In genomic region chr7:98653601-98654310, GRCh38 we compare ENCODE assay signal across 22 cellular contexts. TPM values are rescaled to one million over a fixed set of nuclear protein-coding genes. Genes with fewer than 3 reads are reported as not detected.
"Had no signal": no experiment of that assay in that cellular context is flagged by ENCODE, and none has a peak within 500 bp of the region (broad histone marks: within the 10 kb centered on the region; RNA-seq: fewer than 3 reads in every experiment).

No MANE protein-coding gene starts in this region.

- H3K27ac ChIP-seq: HL-60, SJSA1, SK-N-MC had no signal

- H3K36me3 ChIP-seq: SJSA1 had no signal

- DNase-seq: KBM-7, MV-4-11, NCI-H1048, NCI-H1105, NCI-H1417, NCI-H1436 treated with DMSO at 0.1 percent for 48 hours, NCI-H1694, NCI-H187 treated with DMSO at 0.1 percent for 48 hours, NCI-H2029 treated with DMSO at 0.1 percent for 48 hours, NCI-H226, NCI-H446, NCI-H510A, NCI-H524 treated with DMSO at 0.1 percent for 48 hours, NCI-H69, NCI-H774, Right ventricle myocardium superior, RPMI8226, SIG-M5 had no signal

- H3K9me3 ChIP-seq: SJSA1 had no signal

- H3K4me1 ChIP-seq: SJSA1 had no signal

- H3K4me3 ChIP-seq: SJSA1, SK-N-MC had no signal

RNA-seq across cellular contexts. Expression of gene NPTX2, which starts 36.7 kb away (rescaled TPM):
- total RNA-seq: MCF 10A had no signal
